25 cellular contexts compared by ENCODE assay signal in genomic region chr5:133974142-133974541, GRCh38.
"Had no signal": no experiment of that assay in that cellular context is flagged by ENCODE, and none has a peak within 500 bp of the region (broad histone marks: within the 10 kb centered on the region; RNA-seq: fewer than 3 reads in every experiment).

No MANE protein-coding gene starts in this region.

- H3K4me3 Mint-ChIP-seq: activated B cell treated with CpG ODN at 0.5 μM for 24 hours; activated T-helper 1 cell treated with anti-CD3 and anti-CD28 coated beads, Interleukin-12 subunit alpha, Interleukin-12 subunit beta, Interleukin-2, Interleukin-4 antibody, amounts not matched to agents 30 ng/mL and 10 ng/mL and 1 ng/mL, durations not matched to agents 14 hours and 24 hours and 36 hours; brain; natural killer cell; T-cell; T-helper 2 cell treated with Interferon-gamma antibody and Interleukin-4, amounts not matched to agents 5 μg/mL and 100 μg/mL, for 36 hours had no signal

- H3K27ac Mint-ChIP-seq: activated B cell treated with CpG ODN at 0.5 μM for 24 hours; activated T-helper 1 cell treated with anti-CD3 and anti-CD28 coated beads, Interleukin-12 subunit alpha, Interleukin-12 subunit beta, Interleukin-2, Interleukin-4 antibody, amounts not matched to agents 30 ng/mL and 10 ng/mL and 1 ng/mL, durations not matched to agents 14 hours and 24 hours and 36 hours; natural killer cell; T-cell; T-helper 2 cell treated with Interferon-gamma antibody and Interleukin-4, amounts not matched to agents 5 μg/mL and 100 μg/mL, for 36 hours had no signal

- H3K27me3 Mint-ChIP-seq: activated B cell treated with CpG ODN at 0.5 μM for 24 hours, brain, T-cell had no signal

- DNase-seq: activated B cell treated with CpG ODN at 0.5 μM for 24 hours; activated CD4-positive, alpha-beta T cell treated with anti-CD3 and anti-CD28 coated beads for 4 hours; activated CD4-positive, alpha-beta T cell treated with anti-CD3 and anti-CD28 coated beads, Interleukin-2, amount 50 U/mL, for 48 hours; activated gamma-delta T cell; activated naive CD4-positive, alpha-beta T cell treated with anti-CD3 and anti-CD28 coated beads, Interleukin-2, amount 50 U/mL, for 16 hours; cerebellar nuclear complex; colonic mucosa; effector CD8-positive, alpha-beta T cell; erythroblast; gastrocnemius medialis; glutamatergic neuron; left ventricle myocardium inferior; mesendoderm; natural killer cell; right cardiac atrium; spleen; stomach; T-cell; tibial artery; upper lobe of right lung had no signal

- ATAC-seq: gastrocnemius medialis, natural killer cell, right cardiac atrium, T-cell, upper lobe of right lung had no signal

- H3K36me3 Mint-ChIP-seq: natural killer cell had no signal

- H3K9me3 ChIP-seq: ascending aorta, colonic mucosa, gastrocnemius medialis, left ventricle myocardium inferior, spleen, stomach, suprapubic skin, tibial artery, upper lobe of right lung had no signal

- H3K9me3 Mint-ChIP-seq: activated B cell treated with CpG ODN at 0.5 μM for 24 hours; activated T-helper 1 cell treated with anti-CD3 and anti-CD28 coated beads, Interleukin-12 subunit alpha, Interleukin-12 subunit beta, Interleukin-2, Interleukin-4 antibody, amounts not matched to agents 30 ng/mL and 10 ng/mL and 1 ng/mL, durations not matched to agents 14 hours and 24 hours and 36 hours; brain; natural killer cell; T-cell; T-helper 2 cell treated with Interferon-gamma antibody and Interleukin-4, amounts not matched to agents 5 μg/mL and 100 μg/mL, for 36 hours had no signal
